In the genomic region with DNA sequence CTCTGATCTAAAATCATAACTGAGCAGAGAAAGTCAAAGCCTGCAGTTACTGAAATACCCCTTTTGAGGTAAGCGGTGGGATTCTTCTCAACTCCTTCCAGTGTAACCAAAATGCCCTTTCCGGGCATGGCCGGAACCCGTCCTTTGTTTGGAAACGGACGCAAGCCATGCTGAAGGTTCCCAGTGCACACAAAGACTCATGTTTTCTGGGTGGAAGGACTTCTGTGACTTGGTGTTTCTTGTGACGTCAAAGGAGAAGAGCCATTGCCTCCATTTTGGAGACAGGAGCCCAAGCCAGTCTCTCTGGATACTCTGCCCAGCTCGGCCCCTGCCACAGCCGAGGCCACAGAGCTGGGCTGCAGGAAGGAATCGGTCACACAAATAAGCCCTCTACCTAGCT, we compare ENCODE assay signal across 18 cellular contexts.
DNase-seq lines count a peak whose midpoint lies in the region; ATAC-seq, FAIRE-seq and TF ChIP-seq lines count a peak whose summit lies in the region.
"Had no signal": no experiment of that assay in that cellular context is flagged by ENCODE, and none has a peak within 500 bp of the region (broad histone marks: within the 10 kb centered on the region; RNA-seq: fewer than 3 reads in every experiment).

No MANE protein-coding gene starts in this region.

- CTCF ChIA-PET in A549 (lab: Yijun Ruan, JAX), result interaction anchor here (1.1 to 3.9 kb wide), 3 partner anchors 12 to 112 kb away, joined by 5 to 23 read pairs (median 7); no protein-coding TSS in a partner anchor
- CTCF ChIA-PET in CD8-positive, alpha-beta T cell (lab: Charles Lee), result no interaction called here
- CTCF ChIA-PET in activated CD8-positive, alpha-beta T cell treated with anti-CD3 and anti-CD28 coated beads for 36 hours (lab: Charles Lee), result interaction anchor here (0.5 kb wide), 1 partner anchor 115 kb away, joined by 3 read pairs; no protein-coding TSS in a partner anchor

- peaks cover 4% of the 10 kb centered on the region for H3K9me3 Mint-ChIP-seq in neural progenitor cell
- no peaks in the 10 kb centered on the region for H3K9me3 Mint-ChIP-seq in CD8-positive, alpha-beta T cell
- H3K9me3 Mint-ChIP-seq in activated CD8-positive, alpha-beta T cell treated with anti-CD3 and anti-CD28 coated beads for 36 hours, result no peaks in the 10 kb centered on the region

- no peak for TF ChIP-seq POLR2A in A549 (IDR thresholded peaks at IDR 0.05; ENCODE audit: low read length)

- H2AFZ ChIP-seq in neural progenitor cell (replicated peaks), result no peak overlapping the region

- H3F3A ChIP-seq in neural progenitor cell (ENCODE audit: low read depth), result peaks cover 9% of the 10 kb centered on the region

- no peak overlapping the region for H3K27ac Mint-ChIP-seq in neural progenitor cell
- H3K27ac Mint-ChIP-seq in CD8-positive, alpha-beta T cell, result no peak overlapping the region
- H3K27ac Mint-ChIP-seq in activated CD8-positive, alpha-beta T cell treated with anti-CD3 and anti-CD28 coated beads for 36 hours, result no peak overlapping the region
- H3K27ac Mint-ChIP-seq: CD4-positive, CD25-positive, alpha-beta regulatory T cell had no signal

- peaks cover under 1% of the 10 kb centered on the region for H3K36me3 Mint-ChIP-seq in neural progenitor cell
- no peaks in the 10 kb centered on the region for H3K36me3 Mint-ChIP-seq in CD8-positive, alpha-beta T cell
- no peaks in the 10 kb centered on the region for H3K36me3 Mint-ChIP-seq in activated CD8-positive, alpha-beta T cell treated with anti-CD3 and anti-CD28 coated beads for 36 hours (ENCODE audit: low read depth)
- H3K36me3 Mint-ChIP-seq: CD4-positive, CD25-positive, alpha-beta regulatory T cell had no signal

- H3K4me3 Mint-ChIP-seq in neural progenitor cell, result no peak overlapping the region
- H3K4me3 Mint-ChIP-seq in CD8-positive, alpha-beta T cell, result no peak overlapping the region
- H3K4me3 Mint-ChIP-seq in activated CD8-positive, alpha-beta T cell treated with anti-CD3 and anti-CD28 coated beads for 36 hours, result no peak overlapping the region
- H3K4me3 Mint-ChIP-seq: CD4-positive, CD25-positive, alpha-beta regulatory T cell had no signal

- no peaks in the 10 kb centered on the region for H3K36me3 ChIP-seq in KOPT-K1 (ENCODE audit: insufficient read depth, low read length)
- H3K36me3 ChIP-seq in endocrine pancreas (ENCODE audit: control insufficient read depth, insufficient read depth, low read length), result no peaks in the 10 kb centered on the region
- no peaks in the 10 kb centered on the region for H3K36me3 ChIP-seq in neural progenitor cell
- H3K36me3 ChIP-seq in CD8-positive, alpha-beta T cell (ENCODE audit: insufficient read depth, low read length), result no peaks in the 10 kb centered on the region
- H3K36me3 ChIP-seq: BLaER1 treated with 17β-estradiol and CSF1 and Interleukin-3, amounts not matched to agents 10 nM and 100 nM; HAP-1 had no signal

- POLR2A ChIA-PET in A549 (lab: Yijun Ruan, JAX), result interaction anchor here (8.0 kb wide), 1 partner anchor 22 kb away, joined by 79 read pairs; no protein-coding TSS in a partner anchor
- POLR2A ChIA-PET in CD8-positive, alpha-beta T cell (lab: Charles Lee), result no interaction called here
- POLR2A ChIA-PET in activated CD8-positive, alpha-beta T cell treated with anti-CD3 and anti-CD28 coated beads for 36 hours (lab: Charles Lee), result no interaction called here

- DNase-seq in A549 (ENCODE audit: low read depth in 1 of 2, low spot score in 1 of 2), result peak in 1 of 2 experiments; percentile 79
- peak; percentile 50 for DNase-seq in SHP77 treated with DMSO at 0.1 percent for 48 hours (lab: John Stamatoyannopoulos, UW)
- DNase-seq in neural progenitor cell (ENCODE audit: low spot score), result no peak
- DNase-seq in CD8-positive, alpha-beta T cell, result no peak
- DNase-seq in activated CD8-positive, alpha-beta T cell treated with anti-CD3 and anti-CD28 coated beads for 36 hours, result no peak
- DNase-seq in NCI-H446 treated with DMSO at 0.1 percent for 48 hours (lab: John Stamatoyannopoulos, UW), result no peak
- DNase-seq: 8988T; ACHN; CD4-positive, CD25-positive, alpha-beta regulatory T cell; DMS79; EL had no signal

- no peaks in the 10 kb centered on the region for H3K79me2 ChIP-seq in neural progenitor cell (ENCODE audit: low read depth)

- ATAC-seq in A549, result peak in 1 of 2 experiments; percentile 15; a peak in 3 of 6 replicates
- no peak for ATAC-seq in CD8-positive, alpha-beta T cell
- ATAC-seq in activated CD8-positive, alpha-beta T cell treated with anti-CD3 and anti-CD28 coated beads for 36 hours, result no peak

- H3K9ac ChIP-seq in endocrine pancreas (ENCODE audit: control insufficient read depth, insufficient read depth, low read length) (no peak overlapping the region), neural progenitor cell (no peak overlapping the region)
- H3K9ac ChIP-seq: BLaER1 treated with 17β-estradiol and CSF1 and Interleukin-3, amounts not matched to agents 10 nM and 100 nM had no signal

- TF ChIP-seq EP300 in A549 (IDR thresholded peaks at IDR 0.05), result no peak

- H3K9me3 ChIP-seq in A549 (peaks cover 14% of the 10 kb centered on the region), KOPT-K1 (ENCODE audit: insufficient read depth, low read length, poor library complexity, severe bottlenecking) (peaks cover 14% of the 10 kb centered on the region), endocrine pancreas (ENCODE audit: control insufficient read depth, low read length) (no peaks in the 10 kb centered on the region), neural progenitor cell (ENCODE audit: low read depth) (no peaks in the 10 kb centered on the region)
- H3K9me3 ChIP-seq in CD8-positive, alpha-beta T cell (ENCODE audit: low read length), result no peaks in the 10 kb centered on the region
- H3K9me3 ChIP-seq: HAP-1 had no signal

- peak overlapping the region; percentile 89 for H3K4me3 ChIP-seq in A549
- H3K4me3 ChIP-seq in endocrine pancreas (ENCODE audit: control insufficient read depth, insufficient read depth, low read length), result peak overlapping the region; percentile 79
- no peak overlapping the region for H3K4me3 ChIP-seq in neural progenitor cell
- H3K4me3 ChIP-seq in CD8-positive, alpha-beta T cell (ENCODE audit: low read depth, low read length), result no peak overlapping the region
- H3K4me3 ChIP-seq: BLaER1 treated with 17β-estradiol and CSF1 and Interleukin-3, amounts not matched to agents 10 nM and 100 nM; HAP-1 had no signal

- H3K27me3 ChIP-seq in endocrine pancreas (ENCODE audit: control insufficient read depth, insufficient read depth, low read length) (no peaks in the 10 kb centered on the region), neural progenitor cell (peaks cover 95% of the 10 kb centered on the region)
- H3K27me3 ChIP-seq in CD8-positive, alpha-beta T cell (ENCODE audit: insufficient read depth, low read length), result no peaks in the 10 kb centered on the region

- peaks cover 33% of the 10 kb centered on the region for H3K27me3 Mint-ChIP-seq in neural progenitor cell (ENCODE audit: insufficient read depth, low read depth)
- H3K27me3 Mint-ChIP-seq in CD8-positive, alpha-beta T cell (ENCODE audit: low read depth), result peaks cover 33% of the 10 kb centered on the region
- H3K27me3 Mint-ChIP-seq in activated CD8-positive, alpha-beta T cell treated with anti-CD3 and anti-CD28 coated beads for 36 hours, result peaks cover 34% of the 10 kb centered on the region

- H3K4me1 ChIP-seq in A549 (peaks cover 37% of the 10 kb centered on the region), endocrine pancreas (ENCODE audit: control insufficient read depth, insufficient read depth, low read length) (peaks cover 6% of the 10 kb centered on the region), neural progenitor cell (peaks cover 18% of the 10 kb centered on the region)
- no peaks in the 10 kb centered on the region for H3K4me1 ChIP-seq in CD8-positive, alpha-beta T cell (ENCODE audit: insufficient read depth, low read length)
- H3K4me1 ChIP-seq: HAP-1 had no signal

- 4% methylated on average over 10 of the region's 10 CpGs for WGBS in A549 (ENCODE audit: missing lambda C conversion rate)

- H3K27ac ChIP-seq in A549 (peak overlapping the region; percentile 95 to 97), KOPT-K1 (ENCODE audit: low read depth, low read length, poor library complexity, severe bottlenecking) (peak overlapping the region; percentile 81), neural progenitor cell (no peak overlapping the region)
- no peak overlapping the region for H3K27ac ChIP-seq in CD8-positive, alpha-beta T cell (ENCODE audit: low read depth, low read length)
- H3K27ac ChIP-seq: BLaER1 treated with 17β-estradiol and CSF1 and Interleukin-3, amounts not matched to agents 10 nM and 100 nM had no signal

- no peak for TF ChIP-seq RAD21 in A549 (conservative IDR thresholded peaks at IDR 0.05 in 1 of 2, IDR thresholded peaks at IDR 0.05 in 1 of 2)

- no peak for FAIRE-seq in A549 (lab: Jason Lieb, UNC)
- FAIRE-seq: G401.6, GM12891, H1 had no signal

- peaks cover 19% of the 10 kb centered on the region for H3K4me1 Mint-ChIP-seq in neural progenitor cell
- H3K4me1 Mint-ChIP-seq in CD8-positive, alpha-beta T cell (ENCODE audit: low read depth), result peaks cover 15% of the 10 kb centered on the region
- H3K4me1 Mint-ChIP-seq in activated CD8-positive, alpha-beta T cell treated with anti-CD3 and anti-CD28 coated beads for 36 hours (ENCODE audit: low read depth), result peaks cover 13% of the 10 kb centered on the region

- no peak for TF ChIP-seq CTCF in A549 (IDR thresholded peaks at IDR 0.05)
- TF ChIP-seq CTCF in neural progenitor cell (IDR thresholded peaks at IDR 0.05), result no peak
- no peak for TF ChIP-seq CTCF in CD8-positive, alpha-beta T cell (IDR thresholded peaks at IDR 0.05)
- no peak for TF ChIP-seq CTCF in activated CD8-positive, alpha-beta T cell treated with anti-CD3 and anti-CD28 coated beads for 36 hours (IDR thresholded peaks at IDR 0.05)

- intact Hi-C loops in CD8-positive, alpha-beta T cell (cut with DNase I, micrococcal nuclease), result no loop called here
- intact Hi-C loops in activated CD8-positive, alpha-beta T cell treated with anti-CD3 and anti-CD28 coated beads for 36 hours (cut with micrococcal nuclease), result no loop called here

- H4K20me1 ChIP-seq in neural progenitor cell (ENCODE audit: low read depth), result peaks cover 5% of the 10 kb centered on the region

- H3K4me2 ChIP-seq in A549 (peak overlapping the region; percentile 90), neural progenitor cell (no peak overlapping the region)

TF ChIP-seq in A549, 52 proteins besides CTCF, POLR2A, EP300 and RAD21 (continues in another document):
- TF ChIP-seq MAFK (IDR thresholded peaks at IDR 0.05; ENCODE audit: partially characterized antibody) (no peak), TFCP2L1 (CRISPR knock-in tag; IDR thresholded peaks at IDR 0.05) (no peak), NR3C1 (IDR thresholded peaks at IDR 0.05) (no peak), ZC3H11A (IDR thresholded peaks at IDR 0.05) (no peak), FOSL2 (IDR thresholded peaks at IDR 0.05) (no peak), FOSL2 (CRISPR knock-in tag; IDR thresholded peaks at IDR 0.05) (0 out of 2 replicates have a peak, but pooled peaks have one; percentile 0), MYC (IDR thresholded peaks at IDR 0.05; ENCODE audit: borderline replicate concordance, low read length) (no peak)
- TF ChIP-seq, protein P1, sequence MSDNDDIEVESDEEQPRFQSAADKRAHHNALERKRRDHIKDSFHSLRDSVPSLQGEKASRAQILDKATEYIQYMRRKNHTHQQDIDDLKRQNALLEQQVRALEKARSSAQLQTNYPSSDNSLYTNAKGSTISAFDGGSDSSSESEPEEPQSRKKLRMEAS (IDR thresholded peaks at IDR 0.05), result peak; percentile 64

Comparison
In these comparisons a context has a peak if more than half of its experiments do, and no peak if none do; other contexts are left out.
1. H3K27ac ChIP-seq: peak in A549 (2 of 2) and KOPT-K1 (single experiment); none in neural progenitor cell (single experiment) and CD8-positive, alpha-beta T cell (single experiment).
2. H3K4me3 ChIP-seq: peak in A549 (single experiment) and endocrine pancreas (single experiment); none in neural progenitor cell (single experiment) and CD8-positive, alpha-beta T cell (single experiment).